ENCODE assay signal across 15 cellular contexts in genomic region chr12:130431176-130431575, GRCh38.
DNase-seq lines count a peak whose midpoint lies in the region; TF ChIP-seq lines count a peak whose summit lies in the region.
"Had no signal": no experiment of that assay in that cellular context is flagged by ENCODE, and none has a peak within 500 bp of the region (broad histone marks: within the 10 kb centered on the region; RNA-seq: fewer than 3 reads in every experiment).

No MANE protein-coding gene starts in this region.

- no peak overlapping the region for H3K9ac ChIP-seq in neuronal stem cell (ENCODE audit: low read depth, low read length, poor library complexity)

- TF ChIP-seq EP300 in sigmoid colon (IDR thresholded peaks at IDR 0.05) = no peak

- H2BK15ac ChIP-seq in neuronal stem cell (ENCODE audit: low read length) = no peak overlapping the region

- H3K14ac ChIP-seq in neuronal stem cell (ENCODE audit: low read length) = peak overlapping the region; percentile 28

- H2BK120ac ChIP-seq in neuronal stem cell (ENCODE audit: low read depth, low read length) = no peak overlapping the region

- no peak overlapping the region for H3K18ac ChIP-seq in neuronal stem cell (ENCODE audit: low read length)

- H2BK5ac ChIP-seq in neuronal stem cell (ENCODE audit: low read length) = no peak overlapping the region

- no peak overlapping the region for H2AFZ ChIP-seq in neuronal stem cell (ENCODE audit: low read length)
- H2AFZ ChIP-seq: GM23338 had no signal

- TF ChIP-seq CTCF in BE2C (IDR thresholded peaks at IDR 0.05; ENCODE audit: low read depth, low read length) (no peak), sigmoid colon (IDR thresholded peaks at IDR 0.05) (no peak)

- no peaks in the 10 kb centered on the region for H3K9me3 ChIP-seq in BE2C
- H3K9me3 ChIP-seq in neuronal stem cell (replicated peaks in 1 of 2; ENCODE audit: control insufficient read depth in 2 of 2, insufficient read depth in 1 of 2, low read depth in 1 of 2, low read length in 2 of 2) = no peaks in the 10 kb centered on the region
- H3K9me3 ChIP-seq in sigmoid colon = peaks cover 0 to 3% (median 0%) of the 10 kb centered on the region in 4 donors
- no peaks in the 10 kb centered on the region for H3K9me3 ChIP-seq in effector memory CD4-positive, alpha-beta T cell (ENCODE audit: control insufficient read depth, low read length)
- H3K9me3 ChIP-seq: Caco-2 had no signal

- H3K27ac ChIP-seq in neuronal stem cell (replicated peaks; ENCODE audit: low read length) (no peak overlapping the region), sigmoid colon (no peak overlapping the region)
- H3K27ac ChIP-seq in effector memory CD4-positive, alpha-beta T cell (ENCODE audit: insufficient read depth, low read length, poor library complexity, severe bottlenecking) = no peak overlapping the region
- H3K27ac ChIP-seq: C4-2B had no signal

- H3K4me1 ChIP-seq in BE2C (no peaks in the 10 kb centered on the region), neuronal stem cell (ENCODE audit: control insufficient read depth in 2 of 2, insufficient read depth in 1 of 2, low read depth in 1 of 2, low read length in 2 of 2) (peaks cover 0 to 20% of the 10 kb centered on the region in 2 donors), sigmoid colon (no peaks in the 10 kb centered on the region)
- no peaks in the 10 kb centered on the region for H3K4me1 ChIP-seq in effector memory CD4-positive, alpha-beta T cell (ENCODE audit: control insufficient read depth, insufficient read depth, low read length, poor library complexity, severe bottlenecking)
- H3K4me1 ChIP-seq: Caco-2 had no signal

- H4K91ac ChIP-seq in neuronal stem cell (ENCODE audit: low read depth, low read length, poor library complexity) = no peak overlapping the region

- H3K79me1 ChIP-seq in neuronal stem cell (ENCODE audit: low read depth, low read length) = no peaks in the 10 kb centered on the region

- H3K4me3 ChIP-seq in BE2C (ENCODE audit: low read depth, low read length) = no peak overlapping the region
- H3K4me3 ChIP-seq in neuronal stem cell (ENCODE audit: low read length in 2 of 2) = no peak overlapping the region
- no peak overlapping the region for H3K4me3 ChIP-seq in sigmoid colon
- no peak overlapping the region for H3K4me3 ChIP-seq in effector memory CD4-positive, alpha-beta T cell (ENCODE audit: insufficient read depth, low read depth, low read length, poor library complexity, severe bottlenecking)
- H3K4me3 ChIP-seq: GM23338 had no signal

- H2AK5ac ChIP-seq in neuronal stem cell (ENCODE audit: low read depth, low read length) = no peak overlapping the region

- no peak overlapping the region for H3K23ac ChIP-seq in neuronal stem cell (ENCODE audit: low read depth, low read length, poor library complexity)

- H3K27me3 ChIP-seq in BE2C = no peaks in the 10 kb centered on the region
- no peaks in the 10 kb centered on the region for H3K27me3 ChIP-seq in neuronal stem cell (ENCODE audit: control insufficient read depth in 3 of 3, insufficient read depth in 3 of 3, low read depth in 1 of 3, low read length in 3 of 3)
- H3K27me3 ChIP-seq in sigmoid colon = no peaks in the 10 kb centered on the region
- no peaks in the 10 kb centered on the region for H3K27me3 ChIP-seq in effector memory CD4-positive, alpha-beta T cell (replicated peaks; ENCODE audit: control insufficient read depth, insufficient read depth, low read length, poor library complexity, severe bottlenecking)

- no peak overlapping the region for H4K8ac ChIP-seq in neuronal stem cell (ENCODE audit: low read depth, low read length)

- no CpG with 5 or more reads among the region's 11 CpGs for WGBS in neuronal stem cell (ENCODE audit: extremely low coverage in 2 of 2, insufficient read length in 2 of 2, insufficient replicate concordance in 1 of 2), 2 donors
- WGBS in sigmoid colon, 2 donors = 91 to 94% methylated on average over 11 of the region's 11 CpGs

- intact Hi-C loops in sigmoid colon (cut with DNase I) = no loop called here

- DNase-seq in BE2C = peak; percentile 1
- DNase-seq in HT1080 (ENCODE audit: low read depth) = peak; percentile 6
- no peak for DNase-seq in neuronal stem cell (ENCODE audit: low spot score)
- peak; percentile 48 for DNase-seq in sigmoid colon
- DNase-seq in effector memory CD4-positive, alpha-beta T cell = no peak
- no peak for DNase-seq in SIG-M5 treated with dmso at 0.1 percent for 504 hours (lab: John Stamatoyannopoulos, UW; ENCODE audit: unreplicated experiment)
- no peak for DNase-seq in amniotic stem cell (lab: John Stamatoyannopoulos, UW)
- DNase-seq in NCI-H524 treated with DMSO at 0.1 percent for 48 hours (lab: John Stamatoyannopoulos, UW) = no peak
- DNase-seq: ACHN; Caco-2; CD4-positive, alpha-beta T cell; GDM1; HCEC 1CT had no signal

- peaks cover 95% of the 10 kb centered on the region for H3K36me3 ChIP-seq in BE2C
- H3K36me3 ChIP-seq in neuronal stem cell (replicated peaks in 1 of 2; ENCODE audit: control insufficient read depth in 2 of 2, insufficient read depth in 2 of 2, low read length in 2 of 2) = peaks cover 0 to 1% of the 10 kb centered on the region in 2 donors
- no peaks in the 10 kb centered on the region for H3K36me3 ChIP-seq in sigmoid colon
- no peaks in the 10 kb centered on the region for H3K36me3 ChIP-seq in effector memory CD4-positive, alpha-beta T cell (ENCODE audit: control insufficient read depth, insufficient read depth, low read length)

- H3K4ac ChIP-seq in neuronal stem cell (ENCODE audit: low read length) = no peak overlapping the region

- H3K4me2 ChIP-seq in neuronal stem cell (ENCODE audit: insufficient read depth, low read length, poor library complexity, severe bottlenecking) = no peak overlapping the region
- H3K4me2 ChIP-seq: GM23338 had no signal

- H2BK12ac ChIP-seq in neuronal stem cell (ENCODE audit: low read length) = no peak overlapping the region

- TF ChIP-seq POLR2A in sigmoid colon (IDR thresholded peaks at IDR 0.05) = no peak

Comparison
In these comparisons a context has a peak if more than half of its experiments do, and no peak if none do; other contexts are left out.
1. DNase-seq: peak in BE2C (single experiment), HT1080 (single experiment) and sigmoid colon (single experiment); none in neuronal stem cell (single experiment), effector memory CD4-positive, alpha-beta T cell (0 of 3), SIG-M5 treated with dmso at 0.1 percent for 504 hours (single experiment), amniotic stem cell (single experiment) and NCI-H524 treated with DMSO at 0.1 percent for 48 hours (single experiment).